19 cellular contexts compared by ENCODE assay signal in genomic region chr1:94980909-94981252, GRCh38. TPM values are rescaled to one million over a fixed set of nuclear protein-coding genes. Genes with fewer than 3 reads are reported as not detected.
DNase-seq lines count a peak whose midpoint lies in the region; ATAC-seq and TF ChIP-seq lines count a peak whose summit lies in the region.
"Had no signal": no experiment of that assay in that cellular context is flagged by ENCODE, and none has a peak within 500 bp of the region (broad histone marks: within the 10 kb centered on the region; RNA-seq: fewer than 3 reads in every experiment).

No MANE protein-coding gene starts in this region.

- H3K36me3 Mint-ChIP-seq in activated CD4-positive, alpha-beta T cell treated with anti-CD3 and anti-CD28 coated beads for 36 hours (ENCODE audit: low read depth), result no peaks in the 10 kb centered on the region

- TF ChIP-seq POLR2A in sigmoid colon (IDR thresholded peaks at IDR 0.05) (no peak), uterus (IDR thresholded peaks at IDR 0.05) (no peak)

- H3K36me3 ChIP-seq in right atrium auricular region (no peaks in the 10 kb centered on the region), sigmoid colon (no peaks in the 10 kb centered on the region), uterus (no peaks in the 10 kb centered on the region)
- H3K36me3 ChIP-seq: neutrophil had no signal

- H3K4me3 Mint-ChIP-seq in activated CD4-positive, alpha-beta T cell treated with anti-CD3 and anti-CD28 coated beads for 36 hours, result no peak overlapping the region
- H3K4me3 Mint-ChIP-seq: activated CD4-positive, alpha-beta memory T cell treated with anti-CD3 and anti-CD28 coated beads, Interleukin-2, amount 10 ng/mL, durations not matched to agents 7 days and 5 days; activated naive CD8-positive, alpha-beta T cell treated with anti-CD3 and anti-CD28 coated beads, Interleukin-2, amount 50 U/mL, for 24 hours; activated T-cell treated with anti-CD3 and anti-CD28 coated beads, Interleukin-2, amount 50 U/mL, for 72 hours; CD8-positive, alpha-beta T cell; central memory CD8-positive, alpha-beta T cell; effector memory CD8-positive, alpha-beta T cell had no signal

- H3K27ac ChIP-seq in right atrium auricular region (peak overlapping the region; percentile 57 to 62), sigmoid colon (peak overlapping the region in 3 of 4 donors; percentile 47 to 63 (median 49)), uterus (peak overlapping the region; percentile 60 to 82)
- H3K27ac ChIP-seq: neutrophil had no signal

- H3K4me3 ChIP-seq in right atrium auricular region (no peak overlapping the region), sigmoid colon (no peak overlapping the region), uterus (no peak overlapping the region)
- H3K4me3 ChIP-seq: skin epidermis had no signal

- no peaks in the 10 kb centered on the region for H3K27me3 ChIP-seq in right atrium auricular region
- H3K27me3 ChIP-seq in sigmoid colon, result no peaks in the 10 kb centered on the region
- no peaks in the 10 kb centered on the region for H3K27me3 ChIP-seq in uterus
- H3K27me3 ChIP-seq: neutrophil had no signal

- WGBS in sigmoid colon, 2 donors, result 19 to 64% methylated on average over 2 of the region's 2 CpGs

- no peak for TF ChIP-seq EP300 in sigmoid colon (IDR thresholded peaks at IDR 0.05)

- H3K9me3 Mint-ChIP-seq in activated CD4-positive, alpha-beta T cell treated with anti-CD3 and anti-CD28 coated beads for 36 hours (ENCODE audit: low read depth), result no peaks in the 10 kb centered on the region
- H3K9me3 Mint-ChIP-seq: activated CD4-positive, alpha-beta memory T cell treated with anti-CD3 and anti-CD28 coated beads, Interleukin-2, amount 10 ng/mL, durations not matched to agents 7 days and 5 days; activated naive CD8-positive, alpha-beta T cell treated with anti-CD3 and anti-CD28 coated beads, Interleukin-2, amount 50 U/mL, for 24 hours; activated T-cell treated with anti-CD3 and anti-CD28 coated beads, Interleukin-2, amount 50 U/mL, for 72 hours; CD8-positive, alpha-beta T cell; central memory CD8-positive, alpha-beta T cell; effector memory CD8-positive, alpha-beta T cell had no signal

- POLR2A ChIA-PET in activated CD4-positive, alpha-beta T cell treated with anti-CD3 and anti-CD28 coated beads for 36 hours (lab: Charles Lee), result no interaction called here

- intact Hi-C loops in left ventricle myocardium superior (cut with micrococcal nuclease), result no loop called here
- intact Hi-C loops in left colon (cut with DNase I, micrococcal nuclease), result no loop called here
- intact Hi-C loops in sigmoid colon (cut with DNase I), result loop anchor here (5.0 kb wide), 2 partner anchors 41 to 49 kb away; no protein-coding TSS in a partner anchor
- intact Hi-C loops in uterus (cut with DNase I; ENCODE audit: low total_unique reads), result no loop called here
- intact Hi-C loops in activated CD4-positive, alpha-beta T cell treated with anti-CD3 and anti-CD28 coated beads for 36 hours (cut with DNase I, micrococcal nuclease), result no loop called here

- peaks cover 7% of the 10 kb centered on the region for H3K4me1 Mint-ChIP-seq in activated CD4-positive, alpha-beta T cell treated with anti-CD3 and anti-CD28 coated beads for 36 hours
- H3K4me1 Mint-ChIP-seq: central memory CD8-positive, alpha-beta T cell had no signal

- no peak overlapping the region for H3K27ac Mint-ChIP-seq in activated CD4-positive, alpha-beta T cell treated with anti-CD3 and anti-CD28 coated beads for 36 hours
- H3K27ac Mint-ChIP-seq: activated CD4-positive, alpha-beta memory T cell treated with anti-CD3 and anti-CD28 coated beads, Interleukin-2, amount 10 ng/mL, durations not matched to agents 7 days and 5 days; activated naive CD8-positive, alpha-beta T cell treated with anti-CD3 and anti-CD28 coated beads, Interleukin-2, amount 50 U/mL, for 24 hours; activated T-cell treated with anti-CD3 and anti-CD28 coated beads, Interleukin-2, amount 50 U/mL, for 72 hours; CD8-positive, alpha-beta T cell; effector memory CD8-positive, alpha-beta T cell had no signal

- DNase-seq in right atrium auricular region (ENCODE audit: low spot score) (no peak), left ventricle myocardium superior (no peak), left colon (no peak), sigmoid colon (no peak), uterus (no peak), NCI-H345 (lab: John Stamatoyannopoulos, UW) (no peak)
- DNase-seq in activated CD4-positive, alpha-beta T cell treated with anti-CD3 and anti-CD28 coated beads for 36 hours, result no peak
- DNase-seq in stimulated activated CD4-positive, alpha-beta T cell treated with anti-CD3 and anti-CD28 coated beads, Interleukin-2, amount 100 ng/mL, for 48 hours, result no peak
- DNase-seq: activated CD4-positive, alpha-beta memory T cell treated with anti-CD3 and anti-CD28 coated beads, Interleukin-2, amount 10 ng/mL, durations not matched to agents 7 days and 5 days; activated naive CD8-positive, alpha-beta T cell treated with anti-CD3 and anti-CD28 coated beads, Interleukin-2, amount 50 U/mL, for 24 hours; activated T-cell treated with anti-CD3 and anti-CD28 coated beads, Interleukin-2, amount 50 U/mL, for 72 hours; CD8-positive, alpha-beta T cell; effector memory CD8-positive, alpha-beta T cell; mammary epithelial cell; NCI-H2081; NCI-H526 had no signal

- TF ChIP-seq CTCF in right atrium auricular region (IDR thresholded peaks at IDR 0.05) (no peak), sigmoid colon (IDR thresholded peaks at IDR 0.05) (no peak), uterus (IDR thresholded peaks at IDR 0.05) (no peak)

- H3K9me3 ChIP-seq in right atrium auricular region (no peaks in the 10 kb centered on the region), sigmoid colon (no peaks in the 10 kb centered on the region), uterus (no peaks in the 10 kb centered on the region)
- H3K9me3 ChIP-seq: neutrophil had no signal

- H3K27me3 Mint-ChIP-seq in activated CD4-positive, alpha-beta T cell treated with anti-CD3 and anti-CD28 coated beads for 36 hours, result no peaks in the 10 kb centered on the region
- H3K27me3 Mint-ChIP-seq: activated CD4-positive, alpha-beta memory T cell treated with anti-CD3 and anti-CD28 coated beads, Interleukin-2, amount 10 ng/mL, durations not matched to agents 7 days and 5 days; activated naive CD8-positive, alpha-beta T cell treated with anti-CD3 and anti-CD28 coated beads, Interleukin-2, amount 50 U/mL, for 24 hours; central memory CD8-positive, alpha-beta T cell; effector memory CD8-positive, alpha-beta T cell had no signal

- no peak for ATAC-seq in left ventricle myocardium superior
- peak; percentile 80 for ATAC-seq in left colon
- ATAC-seq in activated CD4-positive, alpha-beta T cell treated with anti-CD3 and anti-CD28 coated beads for 36 hours, result no peak
- ATAC-seq: activated naive CD8-positive, alpha-beta T cell treated with anti-CD3 and anti-CD28 coated beads, Interleukin-2, amount 50 U/mL, for 24 hours; activated T-cell treated with anti-CD3 and anti-CD28 coated beads, Interleukin-2, amount 50 U/mL, for 72 hours; CD8-positive, alpha-beta T cell; effector memory CD8-positive, alpha-beta T cell had no signal

- peaks cover 0 to 28% of the 10 kb centered on the region in 2 donors for H3K4me1 ChIP-seq in right atrium auricular region
- peaks cover 0 to 16% (median 5%) of the 10 kb centered on the region in 4 donors for H3K4me1 ChIP-seq in sigmoid colon
- peaks cover 0 to 4% of the 10 kb centered on the region in 2 donors for H3K4me1 ChIP-seq in uterus

- CTCF ChIA-PET in activated CD4-positive, alpha-beta T cell treated with anti-CD3 and anti-CD28 coated beads for 36 hours (lab: Charles Lee), result no interaction called here

RNA-seq across cellular contexts. Expression of gene CNN3, which starts 54.0 kb away (rescaled TPM):
- total RNA-seq in right atrium auricular region (100 to 1,000 TPM in 1 of 2 donors, 10 to 100 TPM in 1; 82.2 to 124 TPM), left ventricle myocardium superior (51.8 TPM), left colon (100 to 1,000 TPM in 1 of 2 donors, 10 to 100 TPM in 1; 79.1 to 114 TPM), sigmoid colon (100 to 1,000 TPM; 157 to 247 (median 170) TPM), uterus (100 to 1,000 TPM; 334 to 604 (median 452) TPM)
- 10 to 100 TPM; 58.3 to 96.4 (median 80.2) TPM for polyA plus RNA-seq in sigmoid colon
- total RNA-seq in activated CD4-positive, alpha-beta T cell treated with anti-CD3 and anti-CD28 coated beads for 36 hours, result 1 to 10 TPM; 2.5 to 3.1 TPM

Comparison
In these comparisons a context has a peak if more than half of its experiments do, and no peak if none do; other contexts are left out.
1. RNA of gene CNN3, which starts 54.0 kb away (total RNA-seq): 334 to 604 TPM in uterus, 157 to 247 TPM in sigmoid colon, 82.2 to 124 TPM in right atrium auricular region, 79.1 to 114 TPM in left colon and 51.8 TPM in left ventricle myocardium superior (single experiment); 2.5 to 3.1 TPM in activated CD4-positive, alpha-beta T cell treated with anti-CD3 and anti-CD28 coated beads for 36 hours; every median in the first group is over 10 times any median in the second.
2. Peak in every context shown above with its lines, with median percentiles within 50 percentile points of each other: H3K27ac ChIP-seq.